Comparison of ENCODE assay signal across 8 cellular contexts in genomic region chr20:4082406-4083102, GRCh38.
DNase-seq lines count a peak whose midpoint lies in the region; ATAC-seq, FAIRE-seq and TF ChIP-seq lines count a peak whose summit lies in the region.

No MANE protein-coding gene starts in this region.

- H3K79me2 ChIP-seq in fibroblast of lung (ENCODE audit: control insufficient read depth, insufficient read depth, low read length), result no peaks in the 10 kb centered on the region

- H3K4me2 ChIP-seq in fibroblast of lung (ENCODE audit: extremely low read depth, insufficient read depth, low read length), result peak overlapping the region; percentile 85

- peak; percentile 98 for DNase-seq in M059J (ENCODE audit: low read depth)
- peak; percentile 12 to 30 for DNase-seq in activated CD4-positive, alpha-beta T cell treated with anti-CD3 and anti-CD28 coated beads, Interleukin-2, amount 50 U/mL, for 4 hours
- DNase-seq in fibroblast of lung (ENCODE audit: low read depth in 2 of 2), result peak; percentile 83 to 86
- DNase-seq in pancreas, result peak in 2 of 6 donors; percentile 21 to 59
- no peak for DNase-seq in HAP-1 (ENCODE audit: low spot score in 2 of 2)
- no peak for DNase-seq in 8988T

- H3K27me3 ChIP-seq in fibroblast of lung (ENCODE audit: control insufficient read depth, insufficient read depth, low read length) (no peaks in the 10 kb centered on the region), pancreas (no peaks in the 10 kb centered on the region), HAP-1 (ENCODE audit: low read depth) (no peaks in the 10 kb centered on the region)

- in situ Hi-C loops in HAP-1 (cut with MboI; ENCODE audit: low sequenced_read_pairs), result loop anchor here (10.0 kb wide), 1 partner anchor 68 kb away; the partner anchor contains the start of gene RNF24

- no peak for TF ChIP-seq CTCF in fibroblast of lung (conservative IDR thresholded peaks at IDR 0.05 in 1 of 2, IDR thresholded peaks at IDR 0.05 in 1 of 2; ENCODE audit: low read depth in 1 of 2, low read length in 2 of 2)
- no peak for TF ChIP-seq CTCF in pancreas (IDR thresholded peaks at IDR 0.05)

- H3K36me3 ChIP-seq in fibroblast of lung (ENCODE audit: control insufficient read depth, insufficient read depth, low read length) (no peaks in the 10 kb centered on the region), pancreas (no peaks in the 10 kb centered on the region), HAP-1 (replicated peaks) (no peaks in the 10 kb centered on the region)

- ATAC-seq in GM19463 (IDR thresholded peaks at IDR 0.05; ENCODE audit: unreplicated experiment), result peak; percentile 48
- peak in 3 of 4 donors; percentile 15 to 50 (median 20) for ATAC-seq in pancreas
- ATAC-seq in GM19324 (IDR thresholded peaks at IDR 0.05; ENCODE audit: low FRiP score, unreplicated experiment), result no peak

- intact Hi-C loops in pancreas (cut with DNase I), result loop anchor here in 1 of 3 donors (10.0 kb wide), 3 partner anchors 198 to 408 kb away; partner anchors contain the start of gene PANK2

- H3K27ac ChIP-seq in fibroblast of lung (ENCODE audit: insufficient read depth, low read length), result peak overlapping the region; percentile 99
- H3K27ac ChIP-seq in pancreas, result peak overlapping the region in 2 of 4 donors; percentile 9 to 50

- peaks cover 21% of the 10 kb centered on the region for H3K4me1 ChIP-seq in fibroblast of lung (ENCODE audit: control insufficient read depth, extremely low read depth, insufficient read depth, low read length)
- peaks cover 0 to 3% (median 0%) of the 10 kb centered on the region in 3 donors for H3K4me1 ChIP-seq in pancreas
- peaks cover 7% of the 10 kb centered on the region for H3K4me1 ChIP-seq in HAP-1

- FAIRE-seq in pancreas (lab: Jason Lieb, UNC), result no peak

- no peaks in the 10 kb centered on the region for H4K20me1 ChIP-seq in fibroblast of lung (ENCODE audit: control insufficient read depth, extremely low read depth, insufficient read depth, low read length)

- 38 to 41% methylated on average over 6 of the region's 8 CpGs for WGBS in pancreas, 2 donors

- peak overlapping the region in 2 of 4 experiments; percentile 14 to 21 for H3K4me3 ChIP-seq in fibroblast of lung (replicated peaks in 1 of 4; ENCODE audit: control extremely low read depth in 1 of 4, insufficient read depth in 1 of 4, low read depth in 3 of 4, low read length in 4 of 4)
- no peak overlapping the region for H3K4me3 ChIP-seq in pancreas
- H3K4me3 ChIP-seq in HAP-1, result no peak overlapping the region

- H2AFZ ChIP-seq in fibroblast of lung (ENCODE audit: low read length), result peak overlapping the region; percentile 93

- H3K9me3 ChIP-seq in fibroblast of lung (ENCODE audit: control insufficient read depth, insufficient read depth, low read depth, low read length), result no peaks in the 10 kb centered on the region
- no peaks in the 10 kb centered on the region for H3K9me3 ChIP-seq in pancreas
- H3K9me3 ChIP-seq in HAP-1, result no peaks in the 10 kb centered on the region; the same call in 1 of the 2 replicates

- H3K9ac ChIP-seq in fibroblast of lung (ENCODE audit: insufficient read depth, low read length), result peak overlapping the region; percentile 66

Comparison
In these comparisons a context has a peak if more than half of its experiments do, and no peak if none do; other contexts are left out.
1. DNase-seq: peak in M059J (single experiment), activated CD4-positive, alpha-beta T cell treated with anti-CD3 and anti-CD28 coated beads, Interleukin-2, amount 50 U/mL, for 4 hours (2 of 2) and fibroblast of lung (2 of 2); none in HAP-1 (0 of 2) and 8988T (single experiment).